ENCODE assay signal across 21 cellular contexts in the genomic region with DNA sequence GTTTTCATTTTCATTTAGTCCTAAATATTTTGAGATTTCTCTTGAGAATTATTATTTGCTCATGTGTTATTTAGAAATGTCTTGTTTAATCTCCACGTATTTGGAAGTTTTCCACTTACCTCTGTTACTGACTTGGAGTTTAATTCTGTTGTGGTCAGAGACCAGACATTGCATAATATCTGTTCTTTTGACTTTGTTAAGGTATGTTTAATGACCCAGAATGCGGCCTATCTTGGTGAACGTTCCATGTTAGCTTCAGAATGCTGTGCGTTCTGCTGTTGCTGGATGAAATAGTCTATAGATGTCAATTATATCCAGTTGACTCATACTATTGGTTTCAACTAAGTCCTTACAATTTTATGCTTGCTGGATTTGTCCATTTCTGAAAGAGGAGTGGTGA.
DNase-seq lines count a peak whose midpoint lies in the region; ATAC-seq, FAIRE-seq and TF ChIP-seq lines count a peak whose summit lies in the region.
"Had no signal": no experiment of that assay in that cellular context is flagged by ENCODE, and none has a peak within 500 bp of the region (broad histone marks: within the 10 kb centered on the region; RNA-seq: fewer than 3 reads in every experiment).

No MANE protein-coding gene starts in this region.

- H4K20me1 ChIP-seq in IMR-90 (ENCODE audit: insufficient read depth, low read length) (no peaks in the 10 kb centered on the region), astrocyte (ENCODE audit: insufficient read depth, low read length) (no peaks in the 10 kb centered on the region)
- H4K20me1 ChIP-seq: BLaER1 had no signal

- no peaks in the 10 kb centered on the region for H3K27me3 Mint-ChIP-seq in astrocyte (ENCODE audit: low read depth, unreplicated experiment)
- H3K27me3 Mint-ChIP-seq: CD4-positive, alpha-beta memory T cell; CD4-positive, CD25-positive, alpha-beta regulatory T cell; CD8-positive, alpha-beta memory T cell had no signal

- no peaks in the 10 kb centered on the region for H3K9me3 Mint-ChIP-seq in astrocyte (ENCODE audit: unreplicated experiment)

- CTCF ChIA-PET in IMR-90 (lab: Yijun Ruan, JAX), result no interaction called here

- H3K4me3 Mint-ChIP-seq in astrocyte (ENCODE audit: unreplicated experiment), result no peak overlapping the region
- H3K4me3 Mint-ChIP-seq: CD14-positive monocyte; CD4-positive, alpha-beta memory T cell; CD8-positive, alpha-beta memory T cell had no signal

- H3K23ac ChIP-seq in IMR-90 (ENCODE audit: low read depth, low read length), result no peak overlapping the region

- no peak for FAIRE-seq in astrocyte (lab: Jason Lieb, UNC)
- FAIRE-seq: A549, G401.6, GM12891, GM19239 had no signal

- no peaks in the 10 kb centered on the region for H3K9me1 ChIP-seq in IMR-90 (ENCODE audit: insufficient read depth, low read length)

- no peak overlapping the region for H3K27ac Mint-ChIP-seq in astrocyte (ENCODE audit: unreplicated experiment)
- H3K27ac Mint-ChIP-seq: CD14-positive monocyte; CD4-positive, alpha-beta memory T cell; CD4-positive, CD25-positive, alpha-beta regulatory T cell; CD8-positive, alpha-beta memory T cell had no signal

- H2AFZ ChIP-seq in IMR-90 (replicated peaks; ENCODE audit: low read length, poor library complexity) (no peak overlapping the region), astrocyte (ENCODE audit: low read depth, low read length) (no peak overlapping the region)

- TF ChIP-seq CTCF in IMR-90 (conservative IDR thresholded peaks at IDR 0.05; ENCODE audit: low read depth, low read length) (no peak), astrocyte (IDR thresholded peaks at IDR 0.05; ENCODE audit: insufficient read depth, low read depth, low read length) (no peak)

- no peak overlapping the region for H3K14ac ChIP-seq in IMR-90 (replicated peaks; ENCODE audit: low read depth, low read length)

- no peak for TF ChIP-seq RAD21 in IMR-90 (IDR thresholded peaks at IDR 0.05; ENCODE audit: low read length)

- no peak overlapping the region for H2BK5ac ChIP-seq in IMR-90 (ENCODE audit: low read depth, low read length, poor library complexity, severe bottlenecking)

- DNase-seq in IMR-90 (no peak), astrocyte (ENCODE audit: low read depth) (peak; percentile 52), renal cortical epithelial cell (ENCODE audit: low read depth) (peak; percentile 4), ACHN (no peak), NCI-H446 (lab: John Stamatoyannopoulos, UW) (no peak)
- DNase-seq: BE2C; C1 segment of cervical spinal cord; CD4-positive, alpha-beta memory T cell; CD4-positive, CD25-positive, alpha-beta regulatory T cell; CD8-positive, alpha-beta memory T cell; COR-L47; DMS 273 treated with DMSO at 0.1 percent for 48 hours; DMS79 treated with DMSO at 0.1 percent for 48 hours; GF-D8 had no signal

- peaks cover 1% of the 10 kb centered on the region for H3K4me1 Mint-ChIP-seq in astrocyte (ENCODE audit: low read depth, unreplicated experiment)
- H3K4me1 Mint-ChIP-seq: CD14-positive monocyte; CD4-positive, alpha-beta memory T cell; CD4-positive, CD25-positive, alpha-beta regulatory T cell; CD8-positive, alpha-beta memory T cell had no signal

- no peaks in the 10 kb centered on the region for H3K9me3 ChIP-seq in IMR-90 (ENCODE audit: control insufficient read depth, insufficient read depth, low read length)
- H3K9me3 ChIP-seq in astrocyte (ENCODE audit: insufficient read depth, low read depth, low read length), result no peaks in the 10 kb centered on the region
- H3K9me3 ChIP-seq: A549, BE2C, BLaER1 had no signal

- no peak overlapping the region for H3K18ac ChIP-seq in IMR-90 (ENCODE audit: low read depth, low read length)

- dilution Hi-C loops in IMR-90 (cut with HindIII; ENCODE audit: low sequenced_read_pairs, unreplicated experiment), result no loop called here

- H3K4me3 ChIP-seq in IMR-90 (ENCODE audit: insufficient read depth, low read depth, low read length) (no peak overlapping the region), astrocyte (ENCODE audit: insufficient read depth, low read depth, low read length) (no peak overlapping the region)
- H3K4me3 ChIP-seq: A549, BLaER1 had no signal

- WGBS in IMR-90 (ENCODE audit: extremely low coverage in 2 of 2, insufficient read length in 1 of 2), 2 experiments, result no CpG with 5 or more reads among the region's 4 CpGs

- no peak overlapping the region for H3K4ac ChIP-seq in IMR-90 (ENCODE audit: low read depth, low read length)

- no peak overlapping the region for H2AK5ac ChIP-seq in IMR-90 (ENCODE audit: low read depth, low read length)

- no peaks in the 10 kb centered on the region for H3K27me3 ChIP-seq in IMR-90 (ENCODE audit: control insufficient read depth, insufficient read depth, low read length)
- no peaks in the 10 kb centered on the region for H3K27me3 ChIP-seq in astrocyte (ENCODE audit: insufficient read depth, low read length)
- H3K27me3 ChIP-seq: BE2C, BLaER1 had no signal

- no peaks in the 10 kb centered on the region for H3K79me1 ChIP-seq in IMR-90 (ENCODE audit: low read depth in 1 of 2, low read length in 2 of 2)

- intact Hi-C loops in IMR-90 (cut with micrococcal nuclease), result no loop called here

- BruUV-seq in IMR-90 (replicated peaks; lab: Mats Ljungman, UMichigan), result no TSS peak

- H2BK15ac ChIP-seq in IMR-90 (ENCODE audit: low read depth, low read length), result no peak overlapping the region

- H2BK120ac ChIP-seq in IMR-90 (ENCODE audit: low read depth, low read length), result no peak overlapping the region

- H3K56ac ChIP-seq in IMR-90 (ENCODE audit: extremely low read depth, insufficient read depth, low read length), result no peak overlapping the region

- no peak overlapping the region for H4K5ac ChIP-seq in IMR-90 (ENCODE audit: low read depth, low read length)

- H3K4me2 ChIP-seq in IMR-90 (ENCODE audit: low read depth, low read length) (no peak overlapping the region), astrocyte (ENCODE audit: low read length) (no peak overlapping the region)
- H3K4me2 ChIP-seq: A549, BLaER1 had no signal

- in situ Hi-C loops in IMR-90 (cut with MboI; ENCODE audit: low sequenced_read_pairs), result no loop called here
- in situ Hi-C loops in ACHN (cut with HindIII; ENCODE audit: low pct_ligation_motif_present, low pct_unique_long_range_greater_than_20kb, low sequenced_read_pairs), result no loop called here

- H4K91ac ChIP-seq in IMR-90 (ENCODE audit: insufficient read depth, low read depth, low read length), result no peak overlapping the region

- no peak overlapping the region for H2AK9ac ChIP-seq in IMR-90 (replicated peaks; ENCODE audit: low read depth, low read length, poor library complexity)

- H3K36me3 ChIP-seq in IMR-90 (ENCODE audit: control insufficient read depth, insufficient read depth, low read length) (no peaks in the 10 kb centered on the region), astrocyte (ENCODE audit: insufficient read depth, low read length) (no peaks in the 10 kb centered on the region)
- H3K36me3 ChIP-seq: BE2C, BLaER1 had no signal

- ATAC-seq in IMR-90 (ENCODE audit: low read depth), result no peak
- ATAC-seq: A549 had no signal

- H3K4me1 ChIP-seq in IMR-90 (ENCODE audit: control insufficient read depth, insufficient read depth, low read length), result peaks cover 2% of the 10 kb centered on the region; the same call in 1 of the 2 replicates
- H3K4me1 ChIP-seq in astrocyte (ENCODE audit: insufficient read depth, low read length), result peaks cover 3% of the 10 kb centered on the region
- H3K4me1 ChIP-seq: A549, BE2C, BLaER1 had no signal

- POLR2A ChIA-PET in IMR-90 (lab: Charles Lee; ENCODE audit: unreplicated experiment), result no interaction called here

- no peak overlapping the region for H2BK20ac ChIP-seq in IMR-90 (ENCODE audit: low read depth, low read length)

- no peak overlapping the region for H4K8ac ChIP-seq in IMR-90 (ENCODE audit: low read depth in 2 of 2, low read length in 2 of 2)

- H3K79me2 ChIP-seq in astrocyte (ENCODE audit: insufficient read depth, low read length), result no peaks in the 10 kb centered on the region

- H3K27ac ChIP-seq in IMR-90 (ENCODE audit: insufficient read depth, low read length) (no peak overlapping the region), astrocyte (ENCODE audit: low read depth, low read length) (no peak overlapping the region)
- H3K27ac ChIP-seq: 22Rv1, A549, BLaER1 had no signal

- TF ChIP-seq POLR2A in IMR-90 (IDR thresholded peaks at IDR 0.05; ENCODE audit: low read depth, low read length), result no peak

- H3K9ac ChIP-seq in IMR-90 (ENCODE audit: low read depth, low read length), result no peak overlapping the region
- H3K9ac ChIP-seq in astrocyte (ENCODE audit: low read length), result no peak overlapping the region
- H3K9ac ChIP-seq: BLaER1 had no signal

- no peaks in the 10 kb centered on the region for H3K36me3 Mint-ChIP-seq in astrocyte (ENCODE audit: low read depth, unreplicated experiment)
- H3K36me3 Mint-ChIP-seq: CD14-positive monocyte; CD4-positive, alpha-beta memory T cell; CD4-positive, CD25-positive, alpha-beta regulatory T cell; CD8-positive, alpha-beta memory T cell had no signal

TF ChIP-seq in IMR-90, 13 proteins besides CTCF, POLR2A, EP300 and RAD21:
- peak; percentile 17; the same call in 1 of the 2 replicates for TF ChIP-seq CEBPB (IDR thresholded peaks at IDR 0.05; ENCODE audit: low read depth, low read length)
- no peak for TF ChIP-seq FOS (IDR thresholded peaks at IDR 0.05; ENCODE audit: low read depth, low read length)

Comparison
In these comparisons a context has a peak if more than half of its experiments do, and no peak if none do; other contexts are left out.
1. DNase-seq: peak in astrocyte (single experiment) and renal cortical epithelial cell (single experiment); none in IMR-90 (single experiment), ACHN (single experiment) and NCI-H446 (0 of 2).